ENCODE assay signal across 17 cellular contexts in the genomic region with DNA sequence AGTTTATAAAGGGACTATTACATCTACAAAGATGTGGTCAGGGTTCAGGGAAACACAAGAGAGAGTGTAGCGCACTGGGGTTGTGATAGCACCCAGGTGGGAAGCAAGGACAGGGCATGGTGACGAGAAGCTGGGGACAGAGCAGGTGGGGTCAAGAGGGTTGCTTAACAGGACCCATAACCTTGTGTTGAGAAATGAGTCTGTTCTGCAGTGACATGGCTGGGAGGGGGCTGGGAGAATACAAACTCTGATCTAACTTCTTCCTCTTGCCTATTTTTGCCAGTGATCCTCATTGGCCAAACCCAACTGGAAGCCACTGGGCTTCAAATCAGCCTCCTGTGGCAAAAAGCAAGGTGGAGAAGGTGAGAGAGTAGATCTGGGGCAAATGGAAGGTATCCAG.
"Had no signal": no experiment of that assay in that cellular context is flagged by ENCODE, and none has a peak within 500 bp of the region (broad histone marks: within the 10 kb centered on the region; RNA-seq: fewer than 3 reads in every experiment).

No MANE protein-coding gene starts in this region.

- H3K4me1 Mint-ChIP-seq: central memory CD8-positive, alpha-beta T cell; stimulated activated effector memory CD8-positive, alpha-beta T cell treated with anti-CD3 and anti-CD28 coated beads, Interleukin-12 subunit alpha, Interleukin-12 subunit beta, amount 100 ng/mL, for 72 hours had no signal

- DNase-seq: activated CD4-positive, alpha-beta T cell treated with anti-CD3 and anti-CD28 coated beads, Interleukin-2, amount 10 ng/mL, durations not matched to agents 24 days and 14 days; activated CD4-positive, CD25-positive, alpha-beta regulatory T cell; activated gamma-delta T cell treated with Interleukin-2 at 50 U/mL for 16 hours; activated naive CD8-positive, alpha-beta T cell treated with anti-CD3 and anti-CD28 coated beads, Interleukin-2, amount 10 ng/mL, durations not matched to agents 7 days and 5 days; cortex of kidney; effector CD8-positive, alpha-beta T cell; glutamatergic neuron; kidney glomerular epithelial cell; lower lobe of right lung; retina had no signal

- H3K4me3 Mint-ChIP-seq: activated CD4-positive, alpha-beta T cell treated with anti-CD3 and anti-CD28 coated beads, Interleukin-2, amount 10 ng/mL, durations not matched to agents 24 days and 14 days; activated naive CD8-positive, alpha-beta T cell treated with anti-CD3 and anti-CD28 coated beads, Interleukin-2, amount 10 ng/mL, durations not matched to agents 7 days and 5 days; brain; central memory CD8-positive, alpha-beta T cell; mesothelial cell of epicardium; stimulated activated effector memory CD8-positive, alpha-beta T cell treated with anti-CD3 and anti-CD28 coated beads, Interleukin-12 subunit alpha, Interleukin-12 subunit beta, amount 100 ng/mL, for 72 hours; T-helper 2 cell treated with Interferon-gamma antibody and Interleukin-4, amounts not matched to agents 5 μg/mL and 100 μg/mL, for 36 hours had no signal

- H3K27ac ChIP-seq: lower lobe of right lung, neutrophil, parathyroid adenoma had no signal

- H3K27me3 Mint-ChIP-seq: activated naive CD8-positive, alpha-beta T cell treated with anti-CD3 and anti-CD28 coated beads, Interleukin-2, amount 10 ng/mL, durations not matched to agents 7 days and 5 days; central memory CD8-positive, alpha-beta T cell had no signal

- H3K9me3 Mint-ChIP-seq: activated naive CD8-positive, alpha-beta T cell treated with anti-CD3 and anti-CD28 coated beads, Interleukin-2, amount 10 ng/mL, durations not matched to agents 7 days and 5 days had no signal

- H3K27ac Mint-ChIP-seq: activated CD4-positive, alpha-beta T cell treated with anti-CD3 and anti-CD28 coated beads, Interleukin-2, amount 10 ng/mL, durations not matched to agents 24 days and 14 days; activated naive CD8-positive, alpha-beta T cell treated with anti-CD3 and anti-CD28 coated beads, Interleukin-2, amount 10 ng/mL, durations not matched to agents 7 days and 5 days; brain; mesothelial cell of epicardium; stimulated activated effector memory CD8-positive, alpha-beta T cell treated with anti-CD3 and anti-CD28 coated beads, Interleukin-12 subunit alpha, Interleukin-12 subunit beta, amount 100 ng/mL, for 72 hours; T-helper 2 cell treated with Interferon-gamma antibody and Interleukin-4, amounts not matched to agents 5 μg/mL and 100 μg/mL, for 36 hours had no signal

- H3K36me3 Mint-ChIP-seq: activated naive CD8-positive, alpha-beta T cell treated with anti-CD3 and anti-CD28 coated beads, Interleukin-2, amount 10 ng/mL, durations not matched to agents 7 days and 5 days; brain; mesothelial cell of epicardium; stimulated activated effector memory CD8-positive, alpha-beta T cell treated with anti-CD3 and anti-CD28 coated beads, Interleukin-12 subunit alpha, Interleukin-12 subunit beta, amount 100 ng/mL, for 72 hours had no signal
